8 cellular contexts compared by ENCODE assay signal in the genomic region with DNA sequence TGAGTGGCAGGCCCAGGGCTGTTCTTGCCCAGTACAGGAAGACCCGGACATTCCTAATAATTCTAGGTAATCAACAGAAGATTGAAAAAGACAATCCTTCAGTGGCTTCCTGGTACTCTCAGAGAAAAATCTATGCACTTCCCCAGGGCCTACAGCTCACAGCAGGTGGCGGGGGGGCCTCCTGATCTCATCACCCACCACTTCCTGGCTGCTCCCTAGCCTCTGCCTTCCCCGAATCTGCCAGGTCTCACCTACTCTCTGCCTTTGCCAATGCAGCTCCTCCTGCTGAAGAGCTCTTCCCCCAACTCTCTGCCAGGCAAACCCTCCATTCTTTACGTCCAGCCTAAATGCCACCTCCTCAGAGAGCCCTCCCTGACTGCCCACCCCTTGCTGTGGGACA. TPM values are rescaled to one million over a fixed set of nuclear protein-coding genes. Genes with fewer than 3 reads are reported as not detected.
A peak's percentile ranks its signal among the peaks of the same experiment; 100 is the strongest.
DNase-seq lines count a peak whose midpoint lies in the region; ATAC-seq and TF ChIP-seq lines count a peak whose summit lies in the region.

No MANE protein-coding gene starts in this region.

- H3K4me1 ChIP-seq in heart right ventricle, result peaks cover 29 to 100% (median 91%) of the 10 kb centered on the region in 9 donors

- peak in 1 of 2 donors; percentile 45 for DNase-seq in heart right ventricle
- DNase-seq in cardiac septum (ENCODE audit: low spot score), result no peak
- DNase-seq in activated CD8-positive, alpha-beta memory T cell treated with anti-CD3 and anti-CD28 coated beads, Interleukin-2, amount 50 U/mL, for 4 hours, result peak; percentile 66
- DNase-seq in germinal center (ENCODE audit: low spot score), result peak; percentile 59
- DNase-seq in stimulated activated CD4-positive, alpha-beta T cell treated with anti-CD3 and anti-CD28 coated beads, TNF-alpha, amount 100 ng/mL, for 24 hours (ENCODE audit: low read depth in 3 of 3), result peak; percentile 38 to 71 (median 52)
- DNase-seq in cortex of kidney (lab: John Stamatoyannopoulos, UW), result no peak
- DNase-seq in HuH-7.5 (ENCODE audit: low spot score), result no peak

- H3K27ac ChIP-seq in heart right ventricle, result peak overlapping the region in 9 of 10 donors; percentile 46 to 89 (median 80)

- H3K9me3 ChIP-seq in heart right ventricle, result no peaks in the 10 kb centered on the region

- H3K36me3 ChIP-seq in heart right ventricle, result peaks cover 0 to 25% (median 4%) of the 10 kb centered on the region in 9 donors

- H3K27me3 ChIP-seq in heart right ventricle, result no peaks in the 10 kb centered on the region

- TF ChIP-seq CTCF in heart right ventricle (IDR thresholded peaks at IDR 0.05), result no peak

- intact Hi-C loops in heart right ventricle (cut with DNase I) (loop anchor here in 2 of 10 donors (2.0 to 5.0 kb wide), 2 partner anchors 36 to 37 kb away; partner anchors contain the start of gene EHD4 (in 1 of the 2)), cardiac septum (cut with DNase I) (no loop called here)

- ATAC-seq in heart right ventricle (peak in 5 of 8 donors; percentile 22 to 55 (median 39)), GM18858 (IDR thresholded peaks at IDR 0.05; ENCODE audit: unreplicated experiment) (no peak)

- H3K4me3 ChIP-seq in heart right ventricle, result no peak overlapping the region

- 48 to 65% methylated on average over 4 of the region's 4 CpGs for WGBS in heart right ventricle, 2 donors

RNA-seq across cellular contexts. Expression of gene EHD4, which starts 37.5 kb away (rescaled TPM):
- 10 to 100 TPM; 29.8 to 62.7 (median 46.6) TPM for total RNA-seq in heart right ventricle
- 10 to 100 TPM; 23.4 to 24.2 TPM for polyA plus RNA-seq in heart right ventricle
- total RNA-seq in cardiac septum, result 42.2 TPM

RNA-seq across cellular contexts. Expression of gene SPTBN5, which starts 41.0 kb away (rescaled TPM):
- total RNA-seq in heart right ventricle, result 1 to 10 TPM; 1.6 to 5.9 (median 2.4) TPM
- 1 to 10 TPM in 1 of 2 donors, under 1 TPM in 1; 0.94 to 8.7 TPM for polyA plus RNA-seq in heart right ventricle
- 2.4 TPM for total RNA-seq in cardiac septum

Comparison
In these comparisons a context has a peak if more than half of its experiments do, and no peak if none do; other contexts are left out.
1. DNase-seq: peak in activated CD8-positive, alpha-beta memory T cell treated with anti-CD3 and anti-CD28 coated beads, Interleukin-2, amount 50 U/mL, for 4 hours (single experiment), germinal center (single experiment) and stimulated activated CD4-positive, alpha-beta T cell treated with anti-CD3 and anti-CD28 coated beads, TNF-alpha, amount 100 ng/mL, for 24 hours (3 of 3); none in cardiac septum (single experiment), cortex of kidney (single experiment) and HuH-7.5 (single experiment).